Comparison of ENCODE assay signal across 11 cellular contexts in genomic region chr9:69190086-69190865, GRCh38. TPM values are rescaled to one million over a fixed set of nuclear protein-coding genes. Genes with fewer than 3 reads are reported as not detected.
DNase-seq lines count a peak whose midpoint lies in the region; ATAC-seq and TF ChIP-seq lines count a peak whose summit lies in the region.
"Had no signal": no experiment of that assay in that cellular context is flagged by ENCODE, and none has a peak within 500 bp of the region (broad histone marks: within the 10 kb centered on the region; RNA-seq: fewer than 3 reads in every experiment).

No MANE protein-coding gene starts in this region.

- no peak overlapping the region for H3K4me3 ChIP-seq in BLaER1
- peak overlapping the region; percentile 51 for H3K4me3 ChIP-seq in OCI-LY1 (ENCODE audit: low read depth, low read length, poor library complexity, severe bottlenecking)

- no peaks in the 10 kb centered on the region for H3F3A ChIP-seq in OCI-LY1 (ENCODE audit: insufficient read depth, low read length)

- no peak overlapping the region for H3K4me3 Mint-ChIP-seq in T-cell
- H3K4me3 Mint-ChIP-seq: natural killer cell treated with Interleukin-12 subunit alpha and Interleukin-12 subunit beta and Interleukin-15 and Interleukin-18, amount 100 ng/mL, for 72 hours had no signal

- H3K79me2 ChIP-seq in OCI-LY1 (ENCODE audit: insufficient read depth, low read length): 0 out of 2 replicates have a peak, but pooled peaks cover 10% of the 10 kb centered on the region

- no peaks in the 10 kb centered on the region for H3K9me3 Mint-ChIP-seq in T-cell
- H3K9me3 Mint-ChIP-seq: activated T-helper 2 cell treated with anti-CD3 and anti-CD28 coated beads, Interferon-gamma antibody, Interleukin-2, Interleukin-4, amounts not matched to agents 10 μg/mL and 5 μg/mL and 100 μg/mL, durations not matched to agents 14 hours and 24 hours and 36 hours; natural killer cell treated with Interleukin-12 subunit alpha and Interleukin-12 subunit beta and Interleukin-15 and Interleukin-18, amount 100 ng/mL, for 72 hours had no signal

- H3K27ac ChIP-seq in BLaER1 (no peak overlapping the region), OCI-LY1 (ENCODE audit: low read depth, low read length, poor library complexity, severe bottlenecking) (peak overlapping the region; percentile 88)

- H3K4me1 Mint-ChIP-seq in T-cell: peaks cover 8 to 20% (median 16%) of the 10 kb centered on the region in 3 donors

- CTCF ChIA-PET in T-cell (lab: Charles Lee): interaction anchor here (0.7 to 1.2 kb wide), 2 partner anchors 9 to 144 kb away, joined by 3 read pairs; no protein-coding TSS in a partner anchor

- TF ChIP-seq CTCF in OCI-LY1 (IDR thresholded peaks at IDR 0.05; ENCODE audit: low read length): no peak

- H4K20me1 ChIP-seq in BLaER1 (no peaks in the 10 kb centered on the region), OCI-LY1 (ENCODE audit: insufficient read depth, low read length) (no peaks in the 10 kb centered on the region)

- H3K9ac ChIP-seq in BLaER1 (no peak overlapping the region), OCI-LY1 (ENCODE audit: low read length) (peak overlapping the region; percentile 52; the same call in 1 of the 2 replicates)

- no peak overlapping the region for H3K27ac Mint-ChIP-seq in T-cell
- H3K27ac Mint-ChIP-seq: activated T-helper 2 cell treated with anti-CD3 and anti-CD28 coated beads, Interferon-gamma antibody, Interleukin-2, Interleukin-4, amounts not matched to agents 10 μg/mL and 5 μg/mL and 100 μg/mL, durations not matched to agents 14 hours and 24 hours and 36 hours; natural killer cell treated with Interleukin-12 subunit alpha and Interleukin-12 subunit beta and Interleukin-15 and Interleukin-18, amount 100 ng/mL, for 72 hours had no signal

- H3K9me3 ChIP-seq in BLaER1: no peaks in the 10 kb centered on the region
- no peaks in the 10 kb centered on the region for H3K9me3 ChIP-seq in OCI-LY1 (ENCODE audit: low read length)

- H2AFZ ChIP-seq in OCI-LY1 (ENCODE audit: low read length): no peak overlapping the region

- no peaks in the 10 kb centered on the region for H3K9me2 ChIP-seq in OCI-LY1 (ENCODE audit: low read depth, low read length)

- DNase-seq in stimulated activated CD4-positive, alpha-beta T cell treated with anti-CD3 and anti-CD28 coated beads, Interleukin-15, amount 100 ng/mL, for 24 hours: no peak
- DNase-seq in inferior parietal cortex (ENCODE audit: extremely low spot score): no peak
- no peak for DNase-seq in SKM-1 treated with dmso at 0.1 percent for 144 hours (lab: John Stamatoyannopoulos, UW; ENCODE audit: unreplicated experiment)
- no peak for DNase-seq in T-cell
- DNase-seq: dermis blood vessel endothelial cell had no signal

- no peaks in the 10 kb centered on the region for H3K36me3 ChIP-seq in BLaER1
- no peaks in the 10 kb centered on the region for H3K36me3 ChIP-seq in OCI-LY1 (ENCODE audit: insufficient read depth, low read length)

- ATAC-seq in GM19395 (IDR thresholded peaks at IDR 0.05; ENCODE audit: unreplicated experiment) (peak; percentile 85), HG02973 (IDR thresholded peaks at IDR 0.05; ENCODE audit: unreplicated experiment) (peak; percentile 49), T-cell (replicated peaks in 1 of 4) (no peak)
- ATAC-seq: natural killer cell treated with Interleukin-12 subunit alpha and Interleukin-12 subunit beta and Interleukin-15 and Interleukin-18, amount 100 ng/mL, for 72 hours had no signal

- H3K4me2 ChIP-seq in BLaER1 (peak overlapping the region; percentile 56), OCI-LY1 (ENCODE audit: low read length) (peak overlapping the region; percentile 70)

- POLR2A ChIA-PET in T-cell (lab: Charles Lee): interaction anchor here in 1 of 2 donors (0.6 kb wide), 1 partner anchor 12 kb away, joined by 3 read pairs; no protein-coding TSS in a partner anchor

- no peaks in the 10 kb centered on the region for H3K27me3 Mint-ChIP-seq in T-cell
- H3K27me3 Mint-ChIP-seq: natural killer cell treated with Interleukin-12 subunit alpha and Interleukin-12 subunit beta and Interleukin-15 and Interleukin-18, amount 100 ng/mL, for 72 hours had no signal

- H3K27me3 ChIP-seq in BLaER1 (no peaks in the 10 kb centered on the region), OCI-LY1 (ENCODE audit: insufficient read depth, low read length) (no peaks in the 10 kb centered on the region)

- peaks cover 30% of the 10 kb centered on the region for H3K4me1 ChIP-seq in BLaER1
- peaks cover 92% of the 10 kb centered on the region for H3K4me1 ChIP-seq in OCI-LY1 (ENCODE audit: insufficient read depth, low read length, severe bottlenecking)

- no peaks in the 10 kb centered on the region for H3K36me3 Mint-ChIP-seq in T-cell
- H3K36me3 Mint-ChIP-seq: natural killer cell treated with Interleukin-12 subunit alpha and Interleukin-12 subunit beta and Interleukin-15 and Interleukin-18, amount 100 ng/mL, for 72 hours had no signal

RNA-seq across cellular contexts. Expression of gene TJP2, which starts 16.2 kb away (rescaled TPM):
- total RNA-seq in T-cell: 10 to 100 TPM in 1 of 5 donors, 1 to 10 TPM in 4; 6.4 to 10.4 (median 6.6) TPM

Comparison
In these comparisons a context has a peak if more than half of its experiments do, and no peak if none do; other contexts are left out.
1. ATAC-seq: peak in GM19395 (single experiment) and HG02973 (single experiment); none in T-cell (0 of 4).